ENCODE assay signal across 15 cellular contexts in genomic region chr5:2753452-2754409, GRCh38. TPM values are rescaled to one million over a fixed set of nuclear protein-coding genes. Genes with fewer than 3 reads are reported as not detected.
DNase-seq lines count a peak whose midpoint lies in the region; ATAC-seq and TF ChIP-seq lines count a peak whose summit lies in the region.
"Had no signal": no experiment of that assay in that cellular context is flagged by ENCODE, and none has a peak within 500 bp of the region (broad histone marks: within the 10 kb centered on the region; RNA-seq: fewer than 3 reads in every experiment).

No MANE protein-coding gene starts in this region.

- DNase-seq in NCI-H2171 treated with DMSO at 0.1 percent for 48 hours (lab: John Stamatoyannopoulos, UW) (peak; percentile 38), NCI-H2171 (lab: John Stamatoyannopoulos, UW) (no peak), PC-9 (no peak), hepatocyte (ENCODE audit: low spot score) (peak; percentile 8), smooth muscle cell (lab: John Stamatoyannopoulos, UW; ENCODE audit: unreplicated experiment) (no peak), SK-N-DZ (ENCODE audit: low spot score) (no peak), foreskin keratinocyte (no peak)
- DNase-seq: activated naive CD4-positive, alpha-beta T cell; foreskin melanocyte; NCI-H1417; SW 1271; transverse colon had no signal

- peak overlapping the region; percentile 9; the same call in 1 of the 2 replicates for H3K4me2 ChIP-seq in PC-9
- H3K4me2 ChIP-seq in hepatocyte = peak overlapping the region; percentile 89
- peak overlapping the region; percentile 89 for H3K4me2 ChIP-seq in smooth muscle cell

- peaks cover 16% of the 10 kb centered on the region for H3K4me1 ChIP-seq in PC-9 (replicated peaks; ENCODE audit: insufficient read depth)
- H3K4me1 ChIP-seq in hepatocyte (ENCODE audit: insufficient read depth) = peaks cover 32% of the 10 kb centered on the region
- peaks cover 21% of the 10 kb centered on the region for H3K4me1 ChIP-seq in smooth muscle cell (ENCODE audit: low read depth)
- peaks cover 11% of the 10 kb centered on the region for H3K4me1 ChIP-seq in foreskin keratinocyte

- TF ChIP-seq CTCF in PC-9 (conservative IDR thresholded peaks at IDR 0.05) (no peak), hepatocyte (IDR thresholded peaks at IDR 0.05; ENCODE audit: poor library complexity) (no peak), smooth muscle cell (IDR thresholded peaks at IDR 0.05; ENCODE audit: borderline replicate concordance, insufficient read depth, poor library complexity, severe bottlenecking) (no peak), foreskin keratinocyte (conservative IDR thresholded peaks at IDR 0.05) (no peak)

- H3K79me2 ChIP-seq in PC-9 (ENCODE audit: low read depth) (no peaks in the 10 kb centered on the region), hepatocyte (peaks cover 18% of the 10 kb centered on the region), smooth muscle cell (ENCODE audit: low read depth) (no peaks in the 10 kb centered on the region)

- H3K9me3 ChIP-seq in PC-9 (ENCODE audit: insufficient read depth, low read depth) = peaks cover 10% of the 10 kb centered on the region
- no peaks in the 10 kb centered on the region for H3K9me3 ChIP-seq in hepatocyte (ENCODE audit: low read depth)
- H3K9me3 ChIP-seq in smooth muscle cell (replicated peaks; ENCODE audit: low read depth) = no peaks in the 10 kb centered on the region
- H3K9me3 ChIP-seq: transverse colon had no signal

- H2AFZ ChIP-seq in PC-9 (0 out of 2 replicates have a peak overlapping the region, but pooled peaks have one; percentile 31), hepatocyte (peak overlapping the region; percentile 93), smooth muscle cell (ENCODE audit: low read depth) (no peak overlapping the region)

- H3K27me3 ChIP-seq in PC-9 (ENCODE audit: insufficient read depth, low read depth) (no peaks in the 10 kb centered on the region), hepatocyte (peaks cover 73% of the 10 kb centered on the region), smooth muscle cell (ENCODE audit: low read depth) (peaks cover 62% of the 10 kb centered on the region), foreskin keratinocyte (peaks cover 10% of the 10 kb centered on the region)

- H3K9me2 ChIP-seq in PC-9 (ENCODE audit: insufficient read depth) = no peaks in the 10 kb centered on the region
- no peaks in the 10 kb centered on the region for H3K9me2 ChIP-seq in hepatocyte (replicated peaks; ENCODE audit: insufficient read depth)

- peaks cover 12% of the 10 kb centered on the region; the same call in 1 of the 2 replicates for H3F3A ChIP-seq in PC-9 (ENCODE audit: insufficient read depth, low read depth)
- no peaks in the 10 kb centered on the region for H3F3A ChIP-seq in smooth muscle cell (ENCODE audit: low read depth)

- no peaks in the 10 kb centered on the region for H3K36me3 ChIP-seq in PC-9 (ENCODE audit: low read depth)
- H3K36me3 ChIP-seq in hepatocyte (replicated peaks; ENCODE audit: insufficient read depth, low read depth) = no peaks in the 10 kb centered on the region
- no peaks in the 10 kb centered on the region for H3K36me3 ChIP-seq in smooth muscle cell (ENCODE audit: low read depth)
- H3K36me3 ChIP-seq: transverse colon had no signal

- H3K9ac ChIP-seq in smooth muscle cell (ENCODE audit: low read depth) = no peak overlapping the region

- no peak overlapping the region for H3K27ac ChIP-seq in PC-9
- no peak overlapping the region for H3K27ac ChIP-seq in hepatocyte
- H3K27ac ChIP-seq in smooth muscle cell (ENCODE audit: low read depth) = no peak overlapping the region
- H3K27ac ChIP-seq in foreskin keratinocyte = no peak overlapping the region
- H3K27ac ChIP-seq: transverse colon had no signal

- H3K4me3 ChIP-seq in PC-9 (no peak overlapping the region), hepatocyte (no peak overlapping the region), smooth muscle cell (no peak overlapping the region)
- H3K4me3 ChIP-seq: transverse colon had no signal

- CTCF ChIA-PET in PC-9 (lab: Charles Lee) = no interaction called here

- POLR2A ChIA-PET in PC-9 (lab: Charles Lee; ENCODE audit: unreplicated experiment) = no interaction called here

- ATAC-seq in foreskin keratinocyte = no peak
- no peak for ATAC-seq in GM21367 (IDR thresholded peaks at IDR 0.05; ENCODE audit: unreplicated experiment)
- ATAC-seq: natural killer cell treated with Interleukin-12 subunit alpha and Interleukin-12 subunit beta and Interleukin-15 and Interleukin-18, amount 100 ng/mL, for 72 hours had no signal

- H4K20me1 ChIP-seq in PC-9 (ENCODE audit: insufficient read depth) (no peaks in the 10 kb centered on the region), hepatocyte (ENCODE audit: insufficient read depth, poor library complexity, severe bottlenecking) (peaks cover 5% of the 10 kb centered on the region), smooth muscle cell (ENCODE audit: low read depth) (peaks cover 9% of the 10 kb centered on the region)

- WGBS in hepatocyte (ENCODE audit: low lambda C conversion rate, missing lambda C conversion rate) = 11% methylated on average over 29 of the region's 29 CpGs
- 4% methylated on average over 28 of the region's 29 CpGs for WGBS in smooth muscle cell (ENCODE audit: low lambda C conversion rate)

- intact Hi-C loops in PC-9 (cut with micrococcal nuclease; ENCODE audit: unreplicated experiment) = no loop called here

- no TSS peak for BruUV-seq in PC-9 (replicated peaks; lab: Mats Ljungman, UMichigan)

RNA-seq across cellular contexts. Expression of gene IRX2, which starts 2.3 kb away (rescaled TPM):
- not detected in 2 replicates for total RNA-seq in PC-9 (2021)
- 6.0 and 7.5 TPM in 2 replicates for total RNA-seq in hepatocyte
- 7.8 and 8.1 TPM in 2 replicates for polyA plus RNA-seq in hepatocyte
- 0.67 and 4.0 TPM in 2 replicates for total RNA-seq in smooth muscle cell
- 1.1 and 1.9 TPM in 2 replicates for polyA plus RNA-seq in smooth muscle cell
- 0.07 and 0.12 TPM in 2 replicates for polyA plus RNA-seq in SK-N-DZ (2014; cell fraction: cytosol; rRNA removed)
- polyA plus RNA-seq in SK-N-DZ (2014; cell fraction: nucleus; rRNA removed) = 0.07 and 0.33 TPM in 2 replicates
- 18.2 and 19.5 TPM in 2 replicates for total RNA-seq in foreskin keratinocyte
- 10.9 and 12.7 TPM in 2 replicates for polyA plus RNA-seq in foreskin keratinocyte
- total RNA-seq: HepG2; natural killer cell treated with Interleukin-12 subunit alpha and Interleukin-12 subunit beta and Interleukin-15 and Interleukin-18, amount 100 ng/mL, for 72 hours; transverse colon had no signal
- polyA plus RNA-seq: HepG2 had no signal

Comparison
In these comparisons a context has a peak if more than half of its experiments do, and no peak if none do; other contexts are left out.
1. DNase-seq: peak in NCI-H2171 treated with DMSO at 0.1 percent for 48 hours (single experiment) and hepatocyte (single experiment); none in NCI-H2171 (single experiment), PC-9 (0 of 2), smooth muscle cell (single experiment), SK-N-DZ (single experiment) and foreskin keratinocyte (0 of 2).
2. H3K4me2 ChIP-seq: peak in every context shown above with its lines; median percentile 89 in hepatocyte; 89 in smooth muscle cell; 9 in PC-9.